ENCODE assay signal across 1 cellular context in the genomic region with DNA sequence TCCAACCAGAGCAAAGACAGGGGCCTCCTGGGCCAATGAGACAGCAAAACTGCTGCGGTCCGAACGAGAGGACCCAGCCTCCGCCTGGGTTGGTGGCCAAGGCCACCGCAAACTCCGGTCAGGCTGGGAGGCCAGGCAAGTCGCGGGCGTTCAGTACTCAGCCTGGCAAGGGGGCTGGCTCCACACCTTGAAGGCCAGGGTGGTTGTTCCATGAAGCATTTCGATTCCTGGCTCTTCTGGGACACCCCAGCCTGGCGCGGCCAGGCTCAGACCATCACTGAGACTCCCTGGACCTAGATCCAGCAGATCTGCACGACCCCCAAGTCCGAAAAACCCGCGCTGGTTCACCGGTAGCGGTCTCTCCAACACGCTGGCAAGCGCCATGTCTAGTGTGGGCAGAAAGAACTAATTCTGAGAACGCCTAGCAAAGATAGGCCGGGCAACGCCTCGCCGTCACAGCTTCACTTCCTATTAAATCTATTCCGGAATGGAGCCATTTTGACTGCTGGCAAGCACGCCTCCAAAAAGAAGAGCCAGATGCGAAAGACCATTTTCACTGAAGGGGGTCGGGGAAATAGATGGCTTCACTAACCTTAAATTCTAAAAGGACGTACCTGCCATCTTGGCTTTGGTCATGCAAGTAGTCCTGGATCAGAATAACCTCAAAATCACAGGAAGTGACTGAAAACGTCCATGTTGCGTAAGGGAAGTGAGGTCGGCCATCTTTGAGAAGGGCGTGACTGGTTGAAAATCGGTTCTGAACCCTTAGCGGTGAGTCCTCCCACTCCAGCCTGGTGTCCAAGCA.
TF ChIP-seq lines count a peak whose summit lies in the region.

A gene (minus strand): TSS at position 403 of the 805 bp plus-strand sequence. CDS start 19 bp downstream, at position 384.

TF ChIP-seq in HepG2, 621 proteins besides CTCF, POLR2A, EP300 and RAD21 (continued from another document):
- TF ChIP-seq, protein P1, sequence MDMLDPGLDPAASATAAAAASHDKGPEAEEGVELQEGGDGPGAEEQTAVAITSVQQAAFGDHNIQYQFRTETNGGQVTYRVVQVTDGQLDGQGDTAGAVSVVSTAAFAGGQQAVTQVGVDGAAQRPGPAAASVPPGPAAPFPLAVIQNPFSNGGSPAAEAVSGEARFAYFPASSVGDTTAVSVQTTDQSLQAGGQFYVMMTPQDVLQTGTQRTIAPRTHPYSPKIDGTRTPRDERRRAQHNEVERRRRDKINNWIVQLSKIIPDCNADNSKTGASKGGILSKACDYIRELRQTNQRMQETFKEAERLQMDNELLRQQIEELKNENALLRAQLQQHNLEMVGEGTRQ (IDR thresholded peaks at IDR 0.05; ENCODE audit: low read depth, low read length) = peak; percentile 5; the same call in 1 of the 2 replicates
- TF ChIP-seq, protein P1 (CRISPR knock-in tag; IDR thresholded peaks at IDR 0.05; ENCODE audit: borderline replicate concordance) = no peak; the same call in 1 of the 2 replicates
- no peak for TF ChIP-seq ZNF577 (CRISPR knock-in tag; IDR thresholded peaks at IDR 0.05; ENCODE audit: borderline replicate concordance, low read depth)
- peak; percentile 81 for TF ChIP-seq KAT7 (CRISPR knock-in tag; IDR thresholded peaks at IDR 0.05; ENCODE audit: borderline replicate concordance)
- TF ChIP-seq KDM1A (CRISPR knock-in tag; IDR thresholded peaks at IDR 0.05) = no peak
- no peak; the same call in 1 of the 2 replicates for TF ChIP-seq ZNF234 (CRISPR knock-in tag; conservative IDR thresholded peaks at IDR 0.05)
- peak; percentile 30 for TF ChIP-seq ZNF557 (CRISPR knock-in tag; IDR thresholded peaks at IDR 0.05)
- peak; percentile 50; the same call in 1 of the 2 replicates for TF ChIP-seq ZNF121 (CRISPR knock-in tag; IDR thresholded peaks at IDR 0.05)
